ENCODE assay signal across 1 cellular context in the genomic region with DNA sequence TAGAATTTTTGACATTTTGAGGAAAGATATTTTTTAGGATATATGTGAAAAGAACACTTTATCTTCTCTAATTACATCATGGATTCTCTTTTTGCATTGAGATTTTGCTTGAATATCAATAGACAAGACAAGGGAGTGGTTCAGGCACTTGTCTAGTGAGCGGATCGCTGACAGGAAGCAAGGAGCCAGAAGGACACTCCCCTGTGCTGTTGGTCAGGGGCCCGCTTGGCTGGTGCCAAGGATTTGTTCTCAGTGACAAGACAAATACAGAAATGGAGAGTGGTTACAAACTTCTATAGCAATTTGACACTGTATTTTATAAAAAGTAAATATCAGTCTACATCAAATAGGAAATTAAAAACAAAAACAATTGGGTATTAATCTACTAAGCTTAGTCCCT.
TF ChIP-seq lines count a peak whose summit lies in the region.

No MANE protein-coding gene starts in this region.

TF ChIP-seq in K562, 482 proteins besides CTCF, POLR2A, EP300 and RAD21 (continued from another document):
- TF ChIP-seq, protein P1, sequence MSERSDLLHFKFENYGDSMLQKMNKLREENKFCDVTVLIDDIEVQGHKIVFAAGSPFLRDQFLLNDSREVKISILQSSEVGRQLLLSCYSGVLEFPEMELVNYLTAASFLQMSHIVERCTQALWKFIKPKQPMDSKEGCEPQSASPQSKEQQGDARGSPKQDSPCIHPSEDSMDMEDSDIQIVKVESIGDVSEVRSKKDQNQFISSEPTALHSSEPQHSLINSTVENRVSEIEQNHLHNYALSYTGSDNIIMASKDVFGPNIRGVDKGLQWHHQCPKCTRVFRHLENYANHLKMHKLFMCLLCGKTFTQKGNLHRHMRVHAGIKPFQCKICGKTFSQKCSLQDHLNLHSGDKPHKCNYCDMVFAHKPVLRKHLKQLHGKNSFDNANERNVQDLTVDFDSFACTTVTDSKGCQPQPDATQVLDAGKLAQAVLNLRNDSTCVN (CRISPR knock-in tag; IDR thresholded peaks at IDR 0.05): no peak
